In the genomic region with DNA sequence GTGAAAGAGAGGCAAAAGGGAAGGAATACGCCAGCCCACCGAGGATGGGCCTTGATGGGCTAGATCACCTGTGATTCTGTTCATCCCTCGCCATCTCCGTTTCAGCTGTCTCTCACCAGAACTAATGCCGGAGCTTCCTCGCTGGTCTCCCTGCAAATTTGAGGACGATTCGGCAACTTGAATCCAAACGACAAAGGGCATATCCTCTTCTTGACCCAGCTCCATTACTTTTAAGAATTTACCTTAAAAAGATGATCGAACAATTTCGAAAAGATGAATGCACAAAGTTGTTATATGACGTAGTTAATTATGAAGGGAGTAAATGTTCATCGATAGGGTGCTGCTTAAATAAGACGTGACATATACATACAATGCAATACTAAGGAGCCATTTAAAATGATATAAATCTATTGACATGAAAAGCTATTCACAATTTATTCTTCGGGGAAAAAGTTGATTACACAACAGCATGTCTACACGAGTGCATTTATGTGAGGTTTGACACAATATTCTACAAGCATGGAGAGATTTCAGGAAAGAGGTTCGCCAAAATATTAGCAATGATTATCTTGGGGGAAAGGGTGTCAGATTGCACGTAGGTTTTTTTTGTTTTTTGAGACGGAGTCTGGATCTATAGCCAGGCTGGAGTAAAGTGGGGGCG, we compare ENCODE assay signal across 8 cellular contexts. TPM values are rescaled to one million over a fixed set of nuclear protein-coding genes. Genes with fewer than 3 reads are reported as not detected.
DNase-seq lines count a peak whose midpoint lies in the region; ATAC-seq and TF ChIP-seq lines count a peak whose summit lies in the region.

No MANE protein-coding gene starts in this region.

- no peaks in the 10 kb centered on the region; the same call in 1 of the 2 replicates for H3F3A ChIP-seq in SU-DHL-6 (ENCODE audit: insufficient read depth)

- peak overlapping the region; percentile 70 for H3K9ac ChIP-seq in SU-DHL-6 (ENCODE audit: low read length)

- H3K4me1 ChIP-seq in A673 (ENCODE audit: insufficient read depth, low read length, poor library complexity, severe bottlenecking), result peaks cover 23% of the 10 kb centered on the region
- peaks cover 0 to 33% (median 8%) of the 10 kb centered on the region in 3 donors for H3K4me1 ChIP-seq in gastroesophageal sphincter

- WGBS in gastroesophageal sphincter (ENCODE audit: low coverage in 1 of 2), 2 donors, result 34 to 41% methylated on average over 14 to 20 of the region's 20 CpGs

- H3K9me3 ChIP-seq in A673 (ENCODE audit: low read depth, low read length, poor library complexity, severe bottlenecking) (no peaks in the 10 kb centered on the region), SU-DHL-6 (ENCODE audit: insufficient read depth, low read length) (no peaks in the 10 kb centered on the region), gastroesophageal sphincter (no peaks in the 10 kb centered on the region)

- DNase-seq in A673 (ENCODE audit: low spot score), result no peak
- DNase-seq in stimulated activated effector memory CD8-positive, alpha-beta T cell treated with anti-CD3 and anti-CD28 coated beads, Interleukin-12 subunit alpha, Interleukin-12 subunit beta, amount 100 ng/mL, for 72 hours (ENCODE audit: low spot score in 2 of 2), result no peak
- DNase-seq in putamen (ENCODE audit: low spot score), result no peak
- DNase-seq in left colon, result no peak
- DNase-seq in GM19238 (ENCODE audit: insufficient read length, low spot score), result no peak

- H3K9me2 ChIP-seq in SU-DHL-6 (replicated peaks; ENCODE audit: insufficient read depth, low read length), result no peaks in the 10 kb centered on the region

- H3K27ac Mint-ChIP-seq in stimulated activated effector memory CD8-positive, alpha-beta T cell treated with anti-CD3 and anti-CD28 coated beads, Interleukin-12 subunit alpha, Interleukin-12 subunit beta, amount 100 ng/mL, for 72 hours, result peak overlapping the region; percentile 93

- H3K36me3 ChIP-seq in A673 (ENCODE audit: insufficient read depth, low read length, poor library complexity, severe bottlenecking), result no peaks in the 10 kb centered on the region
- H3K36me3 ChIP-seq in SU-DHL-6 (ENCODE audit: low read length), result no peaks in the 10 kb centered on the region
- no peaks in the 10 kb centered on the region for H3K36me3 ChIP-seq in gastroesophageal sphincter

- TF ChIP-seq EP300 in gastroesophageal sphincter (IDR thresholded peaks at IDR 0.05), result no peak

- TF ChIP-seq POLR2A in gastroesophageal sphincter (IDR thresholded peaks at IDR 0.05), result no peak

- TF ChIP-seq CTCF in A673 (conservative IDR thresholded peaks at IDR 0.05; ENCODE audit: low read depth, low read length) (no peak), SU-DHL-6 (IDR thresholded peaks at IDR 0.05; ENCODE audit: insufficient read depth, low read length, poor library complexity, severe bottlenecking) (no peak), gastroesophageal sphincter (IDR thresholded peaks at IDR 0.05) (no peak)

- H3K4me3 ChIP-seq in A673 (ENCODE audit: low read depth, low read length, poor library complexity, severe bottlenecking), result peak overlapping the region; percentile 95
- peak overlapping the region; percentile 70 for H3K4me3 ChIP-seq in SU-DHL-6 (ENCODE audit: insufficient read depth, low read length, poor library complexity, severe bottlenecking)
- H3K4me3 ChIP-seq in gastroesophageal sphincter, result peak overlapping the region; percentile 72 to 92

- peaks cover 23% of the 10 kb centered on the region for H3K4me1 Mint-ChIP-seq in stimulated activated effector memory CD8-positive, alpha-beta T cell treated with anti-CD3 and anti-CD28 coated beads, Interleukin-12 subunit alpha, Interleukin-12 subunit beta, amount 100 ng/mL, for 72 hours

- BruUV-seq in A673 (replicated peaks; lab: Mats Ljungman, UMichigan), result TSS peak; percentile 98

- CTCF ChIA-PET in A673 (lab: Charles Lee), result interaction anchor here (0.6 to 1.7 kb wide), 5 partner anchors 27 to 855 kb away, joined by 3 to 7 read pairs (median 5); no protein-coding TSS in a partner anchor

- no peaks in the 10 kb centered on the region for H3K9me3 Mint-ChIP-seq in stimulated activated effector memory CD8-positive, alpha-beta T cell treated with anti-CD3 and anti-CD28 coated beads, Interleukin-12 subunit alpha, Interleukin-12 subunit beta, amount 100 ng/mL, for 72 hours

- peak overlapping the region; percentile 88 for H2AFZ ChIP-seq in SU-DHL-6 (ENCODE audit: low read depth, low read length, severe bottlenecking)

- peak; percentile 15 for ATAC-seq in GM18868 (IDR thresholded peaks at IDR 0.05; ENCODE audit: unreplicated experiment)
- ATAC-seq in gastroesophageal sphincter, result no peak
- ATAC-seq in stimulated activated effector memory CD8-positive, alpha-beta T cell treated with anti-CD3 and anti-CD28 coated beads, Interleukin-12 subunit alpha, Interleukin-12 subunit beta, amount 100 ng/mL, for 72 hours, result no peak
- ATAC-seq in left colon, result no peak

- POLR2A ChIA-PET in A673 (lab: Charles Lee; ENCODE audit: low non-redundant PET), result interaction anchor here (0.9 kb wide), 1 partner anchor 292 kb away, joined by 4 read pairs; no protein-coding TSS in a partner anchor

- peaks cover 17% of the 10 kb centered on the region for H3K79me2 ChIP-seq in SU-DHL-6 (ENCODE audit: insufficient read depth, low read length)

- H3K4me2 ChIP-seq in SU-DHL-6 (ENCODE audit: low read depth, low read length, poor library complexity, severe bottlenecking), result peak overlapping the region; percentile 95

- peak overlapping the region; percentile 87 for H3K27ac ChIP-seq in A673 (ENCODE audit: low read depth, low read length, poor library complexity, severe bottlenecking)
- peak overlapping the region; percentile 83 for H3K27ac ChIP-seq in SU-DHL-6 (ENCODE audit: low read depth, low read length)
- H3K27ac ChIP-seq in gastroesophageal sphincter, result peak overlapping the region; percentile 85 to 91 (median 87)

- peaks cover 19% of the 10 kb centered on the region for H3K36me3 Mint-ChIP-seq in stimulated activated effector memory CD8-positive, alpha-beta T cell treated with anti-CD3 and anti-CD28 coated beads, Interleukin-12 subunit alpha, Interleukin-12 subunit beta, amount 100 ng/mL, for 72 hours

- H4K20me1 ChIP-seq in SU-DHL-6 (ENCODE audit: low read depth, low read length), result no peaks in the 10 kb centered on the region

- intact Hi-C loops in A673 (cut with micrococcal nuclease; ENCODE audit: unreplicated experiment), result loop anchor here (5.0 kb wide), 1 partner anchor 122 kb away; no protein-coding TSS in a partner anchor
- intact Hi-C loops in left colon (cut with DNase I, micrococcal nuclease), result no loop called here

- H3K27me3 ChIP-seq in A673 (replicated peaks; ENCODE audit: insufficient read depth, low read depth, low read length, poor library complexity) (no peaks in the 10 kb centered on the region), SU-DHL-6 (ENCODE audit: low read length) (no peaks in the 10 kb centered on the region), gastroesophageal sphincter (no peaks in the 10 kb centered on the region)

- H3K4me3 Mint-ChIP-seq in stimulated activated effector memory CD8-positive, alpha-beta T cell treated with anti-CD3 and anti-CD28 coated beads, Interleukin-12 subunit alpha, Interleukin-12 subunit beta, amount 100 ng/mL, for 72 hours, result peak overlapping the region; percentile 88

RNA-seq across cellular contexts. Expression of gene FAM168A, which starts 0.9 kb away (rescaled TPM):
- 46.1 and 53.1 TPM in 2 replicates for total RNA-seq in A673 (2021)
- total RNA-seq in gastroesophageal sphincter, result 10 to 100 TPM; 27.5 to 51.8 (median 42.0) TPM
- 10 to 100 TPM; 18.8 to 23.3 TPM for total RNA-seq in left colon

RNA-seq across cellular contexts. Expression of gene PLEKHB1, which starts 47.5 kb away (rescaled TPM):
- total RNA-seq in A673 (2021), result 0.15 TPM in 1 of 2 replicates, not detected in the other
- 10 to 100 TPM; 13.3 to 49.3 (median 37.6) TPM for total RNA-seq in gastroesophageal sphincter
- 10 to 100 TPM; 11.9 to 15.7 TPM for total RNA-seq in left colon

Comparison
In these comparisons a context has a peak if more than half of its experiments do, and no peak if none do; other contexts are left out.
1. RNA of gene PLEKHB1, which starts 47.5 kb away (total RNA-seq): 13.3 to 49.3 TPM in gastroesophageal sphincter and 11.9 to 15.7 TPM in left colon; 0.15 TPM in A673; every median in the first group is over 10 times any median in the second.
2. Peak in every context shown above with its lines, with median percentiles within 50 percentile points of each other: H3K27ac ChIP-seq and H3K4me3 ChIP-seq.